ENCODE assay signal across 22 cellular contexts in genomic region chr6:110556317-110557115, GRCh38.
"Had no signal": no experiment of that assay in that cellular context is flagged by ENCODE, and none has a peak within 500 bp of the region (broad histone marks: within the 10 kb centered on the region; RNA-seq: fewer than 3 reads in every experiment).

No MANE protein-coding gene starts in this region.

- H3K9me3 Mint-ChIP-seq: activated naive CD4-positive, alpha-beta T cell treated with anti-CD3 and anti-CD28 coated beads, Interleukin-2, amount 50 U/mL, for 24 hours; natural killer cell had no signal

- H3K4me1 ChIP-seq: adrenal gland, breast epithelium, left ventricle myocardium inferior, tibial artery had no signal

- H3K36me3 Mint-ChIP-seq: immature natural killer cell, mesothelial cell of epicardium, natural killer cell had no signal

- ATAC-seq: activated CD8-positive, alpha-beta memory T cell treated with anti-CD3 and anti-CD28 coated beads, Interleukin-2, amount 10 ng/mL, durations not matched to agents 7 days and 5 days; activated CD8-positive, alpha-beta T cell treated with anti-CD3 and anti-CD28 coated beads for 36 hours; heart right ventricle; natural killer cell had no signal

- H3K36me3 ChIP-seq: adrenal gland, breast epithelium, heart right ventricle, left ventricle myocardium inferior, spleen, tibial artery had no signal

- H3K27me3 Mint-ChIP-seq: activated CD4-positive, alpha-beta T cell treated with anti-CD3 and anti-CD28 coated beads, Interleukin-2, amount 10 ng/mL, durations not matched to agents 7 days and 5 days; activated CD8-positive, alpha-beta memory T cell treated with anti-CD3 and anti-CD28 coated beads, Interleukin-2, amount 10 ng/mL, durations not matched to agents 7 days and 5 days; activated CD8-positive, alpha-beta T cell treated with anti-CD3 and anti-CD28 coated beads for 36 hours; progenitor cell of endocrine pancreas had no signal

- H3K27me3 ChIP-seq: adrenal gland, breast epithelium, heart right ventricle, spleen, tibial artery had no signal

- H3K4me1 Mint-ChIP-seq: mesothelial cell of epicardium had no signal

- DNase-seq: activated CD4-positive, alpha-beta T cell treated with anti-CD3 and anti-CD28 coated beads, Interleukin-2, amount 10 ng/mL, durations not matched to agents 7 days and 5 days; activated CD4-positive, CD25-positive, alpha-beta regulatory T cell treated with anti-CD3 and anti-CD28 coated beads, Interleukin-2, amount 50 U/mL, for 72 hours; activated CD8-positive, alpha-beta memory T cell treated with anti-CD3 and anti-CD28 coated beads, Interleukin-2, amount 10 ng/mL, durations not matched to agents 7 days and 5 days; activated CD8-positive, alpha-beta T cell treated with anti-CD3 and anti-CD28 coated beads for 36 hours; activated gamma-delta T cell treated with Interleukin-2 at 50 U/mL for 16 hours; activated T-cell treated with anti-CD3 and anti-CD28 coated beads for 4 hours; adrenal gland; cortex of kidney; foreskin fibroblast; heart right ventricle; immature natural killer cell; left ventricle myocardium inferior; natural killer cell; spleen; stimulated activated CD4-positive, alpha-beta T cell treated with anti-CD3 and anti-CD28 coated beads, Interleukin-4, amount 100 ng/mL, for 1 hour; stimulated activated naive CD4-positive, alpha-beta T cell; tibial artery had no signal

- H3K4me3 ChIP-seq: adrenal gland, breast epithelium, heart right ventricle, left ventricle myocardium inferior, spleen, tibial artery had no signal

- H3K27ac ChIP-seq: adrenal gland, epithelial cell of prostate, heart right ventricle, left ventricle myocardium inferior, spleen, tibial artery had no signal

- H3K4me3 Mint-ChIP-seq: activated CD4-positive, alpha-beta T cell treated with anti-CD3 and anti-CD28 coated beads, Interleukin-2, amount 10 ng/mL, durations not matched to agents 7 days and 5 days; activated CD8-positive, alpha-beta memory T cell treated with anti-CD3 and anti-CD28 coated beads, Interleukin-2, amount 10 ng/mL, durations not matched to agents 7 days and 5 days; activated CD8-positive, alpha-beta T cell treated with anti-CD3 and anti-CD28 coated beads for 36 hours; activated naive CD4-positive, alpha-beta T cell treated with anti-CD3 and anti-CD28 coated beads, Interleukin-2, amount 50 U/mL, for 24 hours; immature natural killer cell; mesothelial cell of epicardium; natural killer cell had no signal

- H3K27ac Mint-ChIP-seq: activated CD4-positive, alpha-beta T cell treated with anti-CD3 and anti-CD28 coated beads, Interleukin-2, amount 10 ng/mL, durations not matched to agents 7 days and 5 days; activated CD8-positive, alpha-beta memory T cell treated with anti-CD3 and anti-CD28 coated beads, Interleukin-2, amount 10 ng/mL, durations not matched to agents 7 days and 5 days; activated CD8-positive, alpha-beta T cell treated with anti-CD3 and anti-CD28 coated beads for 36 hours; activated naive CD4-positive, alpha-beta T cell treated with anti-CD3 and anti-CD28 coated beads, Interleukin-2, amount 50 U/mL, for 24 hours; immature natural killer cell; mesothelial cell of epicardium; natural killer cell; progenitor cell of endocrine pancreas had no signal
